In genomic region chr13:28658539-28658795, GRCh38 we compare ENCODE assay signal across 8 cellular contexts. TPM values are rescaled to one million over a fixed set of nuclear protein-coding genes. Genes with fewer than 3 reads are reported as not detected.
DNase-seq lines count a peak whose midpoint lies in the region; ATAC-seq, FAIRE-seq and TF ChIP-seq lines count a peak whose summit lies in the region.

No MANE protein-coding gene starts in this region.

- peak overlapping the region; percentile 88 for H3K18ac ChIP-seq in IMR-90 (ENCODE audit: low read depth, low read length)

- peak overlapping the region; percentile 98 for H2AK9ac ChIP-seq in IMR-90 (replicated peaks; ENCODE audit: low read depth, low read length, poor library complexity)

- peak overlapping the region; percentile 99 for H3K4ac ChIP-seq in IMR-90 (ENCODE audit: low read depth, low read length)

- in situ Hi-C loops in IMR-90 (cut with MboI; ENCODE audit: low sequenced_read_pairs) (no loop called here), brain microvascular endothelial cell (cut with HindIII; ENCODE audit: low pct_ligation_motif_present, low sequenced_read_pairs) (no loop called here)

- dilution Hi-C loops in IMR-90 (cut with HindIII; ENCODE audit: low sequenced_read_pairs, unreplicated experiment): no loop called here

- H3K9ac ChIP-seq in IMR-90 (ENCODE audit: low read depth, low read length): peak overlapping the region; percentile 98

- H3K27ac ChIP-seq in A549: peak overlapping the region; percentile 95 to 99
- peak overlapping the region; percentile 90 for H3K27ac ChIP-seq in IMR-90 (ENCODE audit: insufficient read depth, low read length)
- H3K27ac ChIP-seq in brain microvascular endothelial cell: peak overlapping the region; percentile 100
- H3K27ac ChIP-seq in urinary bladder (ENCODE audit: low read depth): peak overlapping the region; percentile 81

- H3K4me2 ChIP-seq in A549 (peak overlapping the region; percentile 88), IMR-90 (ENCODE audit: low read depth, low read length) (peak overlapping the region; percentile 88)

- DNase-seq in A549 (ENCODE audit: low read depth in 1 of 2, low spot score in 1 of 2) (no peak), IMR-90 (no peak), brain microvascular endothelial cell (no peak), lower leg skin (ENCODE audit: low spot score in 2 of 2) (no peak), urothelium cell line (ENCODE audit: low spot score) (no peak)
- DNase-seq in NK-92 treated with Interleukin-12 subunit alpha and Interleukin-12 subunit beta, amount 100 ng/mL, for 24 hours (lab: John Stamatoyannopoulos, UW): no peak

- H3K4me3 ChIP-seq in A549: peak overlapping the region; percentile 95
- H3K4me3 ChIP-seq in IMR-90 (ENCODE audit: insufficient read depth, low read depth, low read length): peak overlapping the region; percentile 93
- peak overlapping the region; percentile 99 for H3K4me3 ChIP-seq in brain microvascular endothelial cell (ENCODE audit: low read depth, low read length)
- H3K4me3 ChIP-seq in lower leg skin (ENCODE audit: low read depth, poor library complexity, severe bottlenecking): peak overlapping the region; percentile 91
- H3K4me3 ChIP-seq in urinary bladder (ENCODE audit: low read depth, low read length): peak overlapping the region; percentile 75

- TF ChIP-seq POLR2A in A549 (IDR thresholded peaks at IDR 0.05; ENCODE audit: low read length) (no peak), IMR-90 (IDR thresholded peaks at IDR 0.05; ENCODE audit: low read depth, low read length) (no peak), lower leg skin (IDR thresholded peaks at IDR 0.05) (no peak)

- peak overlapping the region; percentile 100 for H3K23ac ChIP-seq in IMR-90 (ENCODE audit: low read depth, low read length)

- peak overlapping the region; percentile 99 for H2AK5ac ChIP-seq in IMR-90 (ENCODE audit: low read depth, low read length)

- H3K9me3 ChIP-seq in A549 (no peaks in the 10 kb centered on the region), IMR-90 (ENCODE audit: control insufficient read depth, insufficient read depth, low read length) (no peaks in the 10 kb centered on the region)

- ATAC-seq in A549: peak; percentile 14 to 31; a peak in 3 of 6 replicates
- peak; percentile 16 for ATAC-seq in GM19351 (IDR thresholded peaks at IDR 0.05; ENCODE audit: unreplicated experiment)
- 0 out of 2 replicates have a peak, but pooled peaks have one; percentile 6 for ATAC-seq in IMR-90 (ENCODE audit: low read depth)

- H4K20me1 ChIP-seq in IMR-90 (ENCODE audit: insufficient read depth, low read length): peaks cover 18% of the 10 kb centered on the region; the same call in 1 of the 2 replicates

- H3K36me3 ChIP-seq in IMR-90 (ENCODE audit: control insufficient read depth, insufficient read depth, low read length) (peaks cover 9% of the 10 kb centered on the region), brain microvascular endothelial cell (replicated peaks) (peaks cover 25% of the 10 kb centered on the region), urinary bladder (ENCODE audit: insufficient read depth) (peaks cover 4% of the 10 kb centered on the region)

- FAIRE-seq in A549 (lab: Jason Lieb, UNC): no peak
- no peak for FAIRE-seq in urothelium cell line (lab: Jason Lieb, UNC)

- peak overlapping the region; percentile 99 for H3K14ac ChIP-seq in IMR-90 (replicated peaks; ENCODE audit: low read depth, low read length)

- H3K9me1 ChIP-seq in IMR-90 (ENCODE audit: insufficient read depth, low read length): peaks cover 5% of the 10 kb centered on the region; the same call in 1 of the 2 replicates

- CTCF ChIA-PET in A549 (lab: Yijun Ruan, JAX): interaction anchor here (0.9 kb wide), 1 partner anchor 330 kb away, joined by 3 read pairs; no protein-coding TSS in a partner anchor
- CTCF ChIA-PET in IMR-90 (lab: Yijun Ruan, JAX): interaction anchor here (1.0 kb wide), 1 partner anchor 266 kb away, joined by 3 read pairs; no protein-coding TSS in a partner anchor

- peaks cover 14 to 53% of the 10 kb centered on the region in 2 experiments for H3K79me1 ChIP-seq in IMR-90 (ENCODE audit: low read depth in 1 of 2, low read length in 2 of 2)

- TF ChIP-seq RAD21 in A549 (conservative IDR thresholded peaks at IDR 0.05 in 1 of 2, IDR thresholded peaks at IDR 0.05 in 1 of 2) (no peak), IMR-90 (IDR thresholded peaks at IDR 0.05; ENCODE audit: low read length) (no peak)

- peak overlapping the region; percentile 97 for H2BK5ac ChIP-seq in IMR-90 (ENCODE audit: low read depth, low read length, poor library complexity, severe bottlenecking)

- TF ChIP-seq CTCF in A549 (IDR thresholded peaks at IDR 0.05) (no peak), IMR-90 (conservative IDR thresholded peaks at IDR 0.05; ENCODE audit: low read depth, low read length) (no peak), brain microvascular endothelial cell (IDR thresholded peaks at IDR 0.05; ENCODE audit: low read depth, low read length, missing control alignments) (no peak), lower leg skin (IDR thresholded peaks at IDR 0.05) (no peak)

- no peak for TF ChIP-seq EP300 in A549 (IDR thresholded peaks at IDR 0.05)

- H3K4me1 ChIP-seq in A549 (peaks cover 27% of the 10 kb centered on the region; the same call in 2 of the 3 replicates), IMR-90 (ENCODE audit: control insufficient read depth, insufficient read depth, low read length) (peaks cover 8% of the 10 kb centered on the region), urinary bladder (ENCODE audit: insufficient read depth) (no peaks in the 10 kb centered on the region)

- peak overlapping the region; percentile 65; the same call in 1 of the 3 replicates for H2BK15ac ChIP-seq in IMR-90 (ENCODE audit: low read depth, low read length)

- peak overlapping the region; percentile 88 for H2BK120ac ChIP-seq in IMR-90 (ENCODE audit: low read depth, low read length)

- intact Hi-C loops in IMR-90 (cut with micrococcal nuclease) (loop anchor here (2.0 to 10.0 kb wide), 6 partner anchors 126 to 614 kb away; partner anchors contain the start of gene PAN3), lower leg skin (cut with DNase I; ENCODE audit: low total_unique reads) (no loop called here)

- H4K91ac ChIP-seq in IMR-90 (ENCODE audit: insufficient read depth, low read depth, low read length): peak overlapping the region; percentile 97

- H4K5ac ChIP-seq in IMR-90 (ENCODE audit: low read depth, low read length): peak overlapping the region; percentile 90

- 6% methylated on average over 8 of the region's 8 CpGs for WGBS in A549 (ENCODE audit: missing lambda C conversion rate)
- 13% methylated on average over 2 of the region's 8 CpGs; no CpG with 5 or more reads in 1 of the 2 experiments for WGBS in IMR-90 (ENCODE audit: extremely low coverage in 2 of 2, insufficient read length in 1 of 2), 2 experiments
- WGBS in lower leg skin, 2 donors: 1% methylated on average over 8 of the region's 8 CpGs
- under 1% methylated on average over 8 of the region's 8 CpGs for whole genome bisulfite sequencing in urinary bladder

- H3K27me3 ChIP-seq in IMR-90 (ENCODE audit: control insufficient read depth, insufficient read depth, low read length): no peaks in the 10 kb centered on the region
- no peaks in the 10 kb centered on the region for H3K27me3 ChIP-seq in brain microvascular endothelial cell (replicated peaks)

- peak overlapping the region; percentile 96 for H2AFZ ChIP-seq in IMR-90 (replicated peaks; ENCODE audit: low read length, poor library complexity)

- BruUV-seq in IMR-90 (replicated peaks; lab: Mats Ljungman, UMichigan): no TSS peak

- peak overlapping the region; percentile 99 for H3K56ac ChIP-seq in IMR-90 (ENCODE audit: extremely low read depth, insufficient read depth, low read length)

- H4K8ac ChIP-seq in IMR-90 (ENCODE audit: low read depth in 2 of 2, low read length in 2 of 2): peak overlapping the region; percentile 92 to 99

- H2BK20ac ChIP-seq in IMR-90 (ENCODE audit: low read depth, low read length): peak overlapping the region; percentile 80; the same call in 1 of the 2 replicates

- POLR2A ChIA-PET in A549 (lab: Yijun Ruan, JAX) (interaction anchor here (0.6 to 1.6 kb wide), 3 partner anchors 10 to 138 kb away, joined by 3 to 7 read pairs (median 7); no protein-coding TSS in a partner anchor), IMR-90 (lab: Charles Lee; ENCODE audit: unreplicated experiment) (interaction anchor here (0.6 kb wide), 2 partner anchors 138 to 357 kb away, joined by 3 to 19 read pairs; no protein-coding TSS in a partner anchor)

TF ChIP-seq in A549, 52 proteins besides CTCF, POLR2A, EP300 and RAD21 (continues in another document):
- TF ChIP-seq PHF8 (IDR thresholded peaks at IDR 0.05; ENCODE audit: borderline replicate concordance, low read depth) (no peak), EHMT2 (IDR thresholded peaks at IDR 0.05; ENCODE audit: low read depth) (no peak), MYC (IDR thresholded peaks at IDR 0.05; ENCODE audit: borderline replicate concordance, low read length) (no peak), FOXS1 (CRISPR knock-in tag; IDR thresholded peaks at IDR 0.05) (no peak), NPAS2 (CRISPR knock-in tag; IDR thresholded peaks at IDR 0.05; ENCODE audit: borderline replicate concordance) (no peak), MAZ (IDR thresholded peaks at IDR 0.05; ENCODE audit: borderline replicate concordance, low read depth, low read length) (no peak), NFE2L2 (conservative IDR thresholded peaks at IDR 0.05; ENCODE audit: low read length) (no peak), KDM5A (IDR thresholded peaks at IDR 0.05) (no peak)

TF ChIP-seq in IMR-90, 13 proteins besides CTCF, POLR2A, EP300 and RAD21:
- no peak for TF ChIP-seq RFX5 (IDR thresholded peaks at IDR 0.05; ENCODE audit: low read depth, low read length)
- TF ChIP-seq FOS (IDR thresholded peaks at IDR 0.05; ENCODE audit: low read depth, low read length): no peak
- no peak for TF ChIP-seq MXI1 (IDR thresholded peaks at IDR 0.05; ENCODE audit: borderline replicate concordance, low read depth, low read length)
- 0 out of 2 replicates have a peak, but pooled peaks have one; percentile 31 for TF ChIP-seq CHD1 (IDR thresholded peaks at IDR 0.05; ENCODE audit: low read depth, low read length)

RNA-seq across cellular contexts. Expression of gene POMP, which starts 0.5 kb away (rescaled TPM):
- polyA plus RNA-seq in A549 (2011; rRNA removed) (74.9 and 111 TPM in 2 replicates), A549 (2017; fragmentation: RNase III; extraction: RNeasy Plus Mini Kit Qiagen cat#74134 plus additional on column Dnase treatment) (99.0 to 112 TPM (median 105 TPM) in 3 replicates), IMR-90 (2012; rRNA removed) (54.0 and 68.4 TPM in 2 replicates), urinary bladder (59.6 TPM)
- 23.7 and 27.8 TPM in 2 replicates for polyA plus RNA-seq in A549 (2012; cell fraction: cytosol; rRNA removed)
- 5.5 and 9.4 TPM in 2 replicates for polyA plus RNA-seq in A549 (2012; cell fraction: nucleus; rRNA removed)
- polyA minus RNA-seq in A549 (2011; rRNA and poly(A)+ RNA removed): 17.5 and 18.1 TPM in 2 replicates
- total RNA-seq in IMR-90 (2012; rRNA removed) (60.2 and 117 TPM in 2 replicates), lower leg skin (10 to 100 TPM; 23.8 to 43.4 (median 40.3) TPM), urinary bladder (49.6 TPM)
- 8.4 and 14.3 TPM in 2 replicates for polyA plus RNA-seq in IMR-90 (2012; cell fraction: cytosol; rRNA removed)
- 1.6 and 18.6 TPM in 2 replicates for polyA plus RNA-seq in IMR-90 (2012; cell fraction: nucleus; rRNA removed; ENCODE audit: low replicate concordance)
